Comparison of ENCODE assay signal across 1 cellular context in the genomic region with DNA sequence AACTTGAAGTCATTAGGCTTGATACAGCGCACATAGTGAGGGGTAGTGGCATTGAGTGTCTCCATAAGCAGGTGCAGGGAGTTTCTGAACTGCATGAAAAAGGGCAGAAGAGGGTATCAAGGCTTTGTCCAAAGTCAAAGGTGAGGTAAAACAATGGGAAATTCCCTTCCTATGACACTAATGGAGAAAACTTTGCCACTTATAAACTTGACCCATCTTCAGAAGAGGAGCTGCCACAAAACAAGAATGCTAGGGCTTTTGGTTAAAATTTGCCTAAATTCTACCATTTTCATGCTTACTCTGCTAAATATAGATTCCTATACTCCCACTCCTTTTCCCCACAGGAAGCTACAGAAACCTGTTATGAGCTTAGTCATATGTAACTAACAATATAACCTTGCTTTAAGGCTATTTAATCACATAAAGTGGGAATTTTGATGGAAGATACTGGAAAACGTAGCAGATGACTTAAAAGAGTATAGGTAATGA.
A peak's percentile ranks its signal among the peaks of the same experiment; 100 is the strongest.
TF ChIP-seq lines count a peak whose summit lies in the region.

No MANE protein-coding gene starts in this region.

TF ChIP-seq in GM12878, 131 proteins besides CTCF, POLR2A, EP300 and RAD21 (continued from another document and continues in another):
- TF ChIP-seq FOXM1 (IDR thresholded peaks at IDR 0.05; ENCODE audit: low read depth, low read length): peak; percentile 60; the same call in 1 of the 2 replicates
- TF ChIP-seq SMAD5 (IDR thresholded peaks at IDR 0.05; ENCODE audit: low read depth): no peak
- TF ChIP-seq, protein P1, sequence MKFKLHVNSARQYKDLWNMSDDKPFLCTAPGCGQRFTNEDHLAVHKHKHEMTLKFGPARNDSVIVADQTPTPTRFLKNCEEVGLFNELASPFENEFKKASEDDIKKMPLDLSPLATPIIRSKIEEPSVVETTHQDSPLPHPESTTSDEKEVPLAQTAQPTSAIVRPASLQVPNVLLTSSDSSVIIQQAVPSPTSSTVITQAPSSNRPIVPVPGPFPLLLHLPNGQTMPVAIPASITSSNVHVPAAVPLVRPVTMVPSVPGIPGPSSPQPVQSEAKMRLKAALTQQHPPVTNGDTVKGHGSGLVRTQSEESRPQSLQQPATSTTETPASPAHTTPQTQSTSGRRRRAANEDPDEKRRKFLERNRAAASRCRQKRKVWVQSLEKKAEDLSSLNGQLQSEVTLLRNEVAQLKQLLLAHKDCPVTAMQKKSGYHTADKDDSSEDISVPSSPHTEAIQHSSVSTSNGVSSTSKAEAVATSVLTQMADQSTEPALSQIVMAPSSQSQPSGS (IDR thresholded peaks at IDR 0.05; ENCODE audit: low read length): peak; percentile 58; the same call in 1 of the 2 replicates
- TF ChIP-seq IKZF2 (IDR thresholded peaks at IDR 0.05): peak; percentile 83 to 85
- no peak for TF ChIP-seq NFXL1 (IDR thresholded peaks at IDR 0.05; ENCODE audit: borderline replicate concordance)
- no peak for TF ChIP-seq CEBPB (IDR thresholded peaks at IDR 0.05; ENCODE audit: borderline replicate concordance in 1 of 2, low read depth in 2 of 2, low read length in 2 of 2)
- peak; percentile 56; the same call in 1 of the 2 replicates for TF ChIP-seq ATF7 (IDR thresholded peaks at IDR 0.05; ENCODE audit: low read depth)
- TF ChIP-seq, protein P2, sequence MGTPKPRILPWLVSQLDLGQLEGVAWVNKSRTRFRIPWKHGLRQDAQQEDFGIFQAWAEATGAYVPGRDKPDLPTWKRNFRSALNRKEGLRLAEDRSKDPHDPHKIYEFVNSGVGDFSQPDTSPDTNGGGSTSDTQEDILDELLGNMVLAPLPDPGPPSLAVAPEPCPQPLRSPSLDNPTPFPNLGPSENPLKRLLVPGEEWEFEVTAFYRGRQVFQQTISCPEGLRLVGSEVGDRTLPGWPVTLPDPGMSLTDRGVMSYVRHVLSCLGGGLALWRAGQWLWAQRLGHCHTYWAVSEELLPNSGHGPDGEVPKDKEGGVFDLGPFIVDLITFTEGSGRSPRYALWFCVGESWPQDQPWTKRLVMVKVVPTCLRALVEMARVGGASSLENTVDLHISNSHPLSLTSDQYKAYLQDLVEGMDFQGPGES (IDR thresholded peaks at IDR 0.05): no peak
- TF ChIP-seq MYB (IDR thresholded peaks at IDR 0.05; ENCODE audit: borderline replicate concordance, low read depth, low read length): no peak
- TF ChIP-seq, protein P3, sequence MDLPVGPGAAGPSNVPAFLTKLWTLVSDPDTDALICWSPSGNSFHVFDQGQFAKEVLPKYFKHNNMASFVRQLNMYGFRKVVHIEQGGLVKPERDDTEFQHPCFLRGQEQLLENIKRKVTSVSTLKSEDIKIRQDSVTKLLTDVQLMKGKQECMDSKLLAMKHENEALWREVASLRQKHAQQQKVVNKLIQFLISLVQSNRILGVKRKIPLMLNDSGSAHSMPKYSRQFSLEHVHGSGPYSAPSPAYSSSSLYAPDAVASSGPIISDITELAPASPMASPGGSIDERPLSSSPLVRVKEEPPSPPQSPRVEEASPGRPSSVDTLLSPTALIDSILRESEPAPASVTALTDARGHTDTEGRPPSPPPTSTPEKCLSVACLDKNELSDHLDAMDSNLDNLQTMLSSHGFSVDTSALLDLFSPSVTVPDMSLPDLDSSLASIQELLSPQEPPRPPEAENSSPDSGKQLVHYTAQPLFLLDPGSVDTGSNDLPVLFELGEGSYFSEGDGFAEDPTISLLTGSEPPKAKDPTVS (IDR thresholded peaks at IDR 0.05; ENCODE audit: low read depth, low read length): no peak
- no peak for TF ChIP-seq BCLAF1 (IDR thresholded peaks at IDR 0.05)
- peak; percentile 29; the same call in 1 of the 2 replicates for TF ChIP-seq CREB1 (IDR thresholded peaks at IDR 0.05; ENCODE audit: low read depth)
- TF ChIP-seq, protein P4, sequence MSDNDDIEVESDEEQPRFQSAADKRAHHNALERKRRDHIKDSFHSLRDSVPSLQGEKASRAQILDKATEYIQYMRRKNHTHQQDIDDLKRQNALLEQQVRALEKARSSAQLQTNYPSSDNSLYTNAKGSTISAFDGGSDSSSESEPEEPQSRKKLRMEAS (IDR thresholded peaks at IDR 0.05; ENCODE audit: low read depth, low read length): no peak
- peak; percentile 92 for TF ChIP-seq RELA (IDR thresholded peaks at IDR 0.05; ENCODE audit: borderline replicate concordance, partially characterized antibody)
- TF ChIP-seq SUZ12 (IDR thresholded peaks at IDR 0.05; ENCODE audit: unreplicated experiment): no peak
- TF ChIP-seq JUNB (IDR thresholded peaks at IDR 0.05): peak; percentile 53
- peak; percentile 82 for TF ChIP-seq RELB (IDR thresholded peaks at IDR 0.05; ENCODE audit: low read depth)
- TF ChIP-seq YY1 (IDR thresholded peaks at IDR 0.05; ENCODE audit: low read depth, low read length): no peak
- no peak for TF ChIP-seq HDAC2 (IDR thresholded peaks at IDR 0.05)
- TF ChIP-seq SMARCA5 (IDR thresholded peaks at IDR 0.05): no peak
- TF ChIP-seq CREM (IDR thresholded peaks at IDR 0.05; ENCODE audit: low read depth): peak; percentile 42; the same call in 1 of the 2 replicates
- TF ChIP-seq ASH2L (IDR thresholded peaks at IDR 0.05; ENCODE audit: borderline replicate concordance, low read depth): no peak
- TF ChIP-seq ZNF274 (IDR thresholded peaks at IDR 0.05; ENCODE audit: insufficient read depth, insufficient read length): no peak
- 0 out of 4 replicates have a peak, but pooled peaks of 1 of the 2 experiments have one; percentile 3 for TF ChIP-seq BHLHE40 (IDR thresholded peaks at IDR 0.05; ENCODE audit: borderline replicate concordance in 1 of 2, low read depth in 2 of 2, low read length in 1 of 2)
- peak; percentile 95 for TF ChIP-seq MEF2A (IDR thresholded peaks at IDR 0.05; ENCODE audit: insufficient read depth, low read depth, low read length)
- peak; percentile 91 for TF ChIP-seq NR2F1 (conservative IDR thresholded peaks at IDR 0.05)
- TF ChIP-seq, protein P5, sequence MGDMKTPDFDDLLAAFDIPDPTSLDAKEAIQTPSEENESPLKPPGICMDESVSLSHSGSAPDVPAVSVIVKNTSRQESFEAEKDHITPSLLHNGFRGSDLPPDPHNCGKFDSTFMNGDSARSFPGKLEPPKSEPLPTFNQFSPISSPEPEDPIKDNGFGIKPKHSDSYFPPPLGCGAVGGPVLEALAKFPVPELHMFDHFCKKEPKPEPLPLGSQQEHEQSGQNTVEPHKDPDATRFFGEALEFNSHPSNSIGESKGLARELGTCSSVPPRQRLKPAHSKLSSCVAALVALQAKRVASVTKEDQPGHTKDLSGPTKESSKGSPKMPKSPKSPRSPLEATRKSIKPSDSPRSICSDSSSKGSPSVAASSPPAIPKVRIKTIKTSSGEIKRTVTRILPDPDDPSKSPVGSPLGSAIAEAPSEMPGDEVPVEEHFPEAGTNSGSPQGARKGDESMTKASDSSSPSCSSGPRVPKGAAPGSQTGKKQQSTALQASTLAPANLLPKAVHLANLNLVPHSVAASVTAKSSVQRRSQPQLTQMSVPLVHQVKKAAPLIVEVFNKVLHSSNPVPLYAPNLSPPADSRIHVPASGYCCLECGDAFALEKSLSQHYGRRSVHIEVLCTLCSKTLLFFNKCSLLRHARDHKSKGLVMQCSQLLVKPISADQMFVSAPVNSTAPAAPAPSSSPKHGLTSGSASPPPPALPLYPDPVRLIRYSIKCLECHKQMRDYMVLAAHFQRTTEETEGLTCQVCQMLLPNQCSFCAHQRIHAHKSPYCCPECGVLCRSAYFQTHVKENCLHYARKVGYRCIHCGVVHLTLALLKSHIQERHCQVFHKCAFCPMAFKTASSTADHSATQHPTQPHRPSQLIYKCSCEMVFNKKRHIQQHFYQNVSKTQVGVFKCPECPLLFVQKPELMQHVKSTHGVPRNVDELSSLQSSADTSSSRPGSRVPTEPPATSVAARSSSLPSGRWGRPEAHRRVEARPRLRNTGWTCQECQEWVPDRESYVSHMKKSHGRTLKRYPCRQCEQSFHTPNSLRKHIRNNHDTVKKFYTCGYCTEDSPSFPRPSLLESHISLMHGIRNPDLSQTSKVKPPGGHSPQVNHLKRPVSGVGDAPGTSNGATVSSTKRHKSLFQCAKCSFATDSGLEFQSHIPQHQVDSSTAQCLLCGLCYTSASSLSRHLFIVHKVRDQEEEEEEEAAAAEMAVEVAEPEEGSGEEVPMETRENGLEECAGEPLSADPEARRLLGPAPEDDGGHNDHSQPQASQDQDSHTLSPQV (IDR thresholded peaks at IDR 0.05): no peak
- TF ChIP-seq POU2F2 (IDR thresholded peaks at IDR 0.05; ENCODE audit: borderline replicate concordance, low read depth, low read length): peak; percentile 70; the same call in 1 of the 3 replicates
- peak; percentile 58; the same call in 1 of the 2 replicates for TF ChIP-seq TCF12 (IDR thresholded peaks at IDR 0.05; ENCODE audit: low read depth, low read length)
- TF ChIP-seq, protein P6, sequence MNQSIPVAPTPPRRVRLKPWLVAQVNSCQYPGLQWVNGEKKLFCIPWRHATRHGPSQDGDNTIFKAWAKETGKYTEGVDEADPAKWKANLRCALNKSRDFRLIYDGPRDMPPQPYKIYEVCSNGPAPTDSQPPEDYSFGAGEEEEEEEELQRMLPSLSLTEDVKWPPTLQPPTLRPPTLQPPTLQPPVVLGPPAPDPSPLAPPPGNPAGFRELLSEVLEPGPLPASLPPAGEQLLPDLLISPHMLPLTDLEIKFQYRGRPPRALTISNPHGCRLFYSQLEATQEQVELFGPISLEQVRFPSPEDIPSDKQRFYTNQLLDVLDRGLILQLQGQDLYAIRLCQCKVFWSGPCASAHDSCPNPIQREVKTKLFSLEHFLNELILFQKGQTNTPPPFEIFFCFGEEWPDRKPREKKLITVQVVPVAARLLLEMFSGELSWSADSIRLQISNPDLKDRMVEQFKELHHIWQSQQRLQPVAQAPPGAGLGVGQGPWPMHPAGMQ (IDR thresholded peaks at IDR 0.05; ENCODE audit: borderline replicate concordance): no peak
- no peak for TF ChIP-seq MTA3 (IDR thresholded peaks at IDR 0.05; ENCODE audit: borderline replicate concordance, low read length)
- TF ChIP-seq CBX3 (IDR thresholded peaks at IDR 0.05; ENCODE audit: borderline replicate concordance, low read depth): no peak
- 0 out of 2 replicates have a peak, but pooled peaks have one; percentile 25 for TF ChIP-seq MLLT1 (IDR thresholded peaks at IDR 0.05)
- no peak; the same call in 1 of the 2 replicates for TF ChIP-seq TCF7 (IDR thresholded peaks at IDR 0.05; ENCODE audit: borderline replicate concordance)
- TF ChIP-seq, protein P7, sequence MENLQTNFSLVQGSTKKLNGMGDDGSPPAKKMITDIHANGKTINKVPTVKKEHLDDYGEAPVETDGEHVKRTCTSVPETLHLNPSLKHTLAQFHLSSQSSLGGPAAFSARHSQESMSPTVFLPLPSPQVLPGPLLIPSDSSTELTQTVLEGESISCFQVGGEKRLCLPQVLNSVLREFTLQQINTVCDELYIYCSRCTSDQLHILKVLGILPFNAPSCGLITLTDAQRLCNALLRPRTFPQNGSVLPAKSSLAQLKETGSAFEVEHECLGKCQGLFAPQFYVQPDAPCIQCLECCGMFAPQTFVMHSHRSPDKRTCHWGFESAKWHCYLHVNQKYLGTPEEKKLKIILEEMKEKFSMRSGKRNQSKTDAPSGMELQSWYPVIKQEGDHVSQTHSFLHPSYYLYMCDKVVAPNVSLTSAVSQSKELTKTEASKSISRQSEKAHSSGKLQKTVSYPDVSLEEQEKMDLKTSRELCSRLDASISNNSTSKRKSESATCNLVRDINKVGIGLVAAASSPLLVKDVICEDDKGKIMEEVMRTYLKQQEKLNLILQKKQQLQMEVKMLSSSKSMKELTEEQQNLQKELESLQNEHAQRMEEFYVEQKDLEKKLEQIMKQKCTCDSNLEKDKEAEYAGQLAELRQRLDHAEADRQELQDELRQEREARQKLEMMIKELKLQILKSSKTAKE (IDR thresholded peaks at IDR 0.05; ENCODE audit: low read depth, poor library complexity, severe bottlenecking): no peak
- TF ChIP-seq WRNIP1 (IDR thresholded peaks at IDR 0.05; ENCODE audit: borderline replicate concordance, low read depth, low read length): no peak
- TF ChIP-seq BCL11A (IDR thresholded peaks at IDR 0.05; ENCODE audit: low read depth, low read length): no peak
